ENCODE assay signal across 8 cellular contexts in the genomic region with DNA sequence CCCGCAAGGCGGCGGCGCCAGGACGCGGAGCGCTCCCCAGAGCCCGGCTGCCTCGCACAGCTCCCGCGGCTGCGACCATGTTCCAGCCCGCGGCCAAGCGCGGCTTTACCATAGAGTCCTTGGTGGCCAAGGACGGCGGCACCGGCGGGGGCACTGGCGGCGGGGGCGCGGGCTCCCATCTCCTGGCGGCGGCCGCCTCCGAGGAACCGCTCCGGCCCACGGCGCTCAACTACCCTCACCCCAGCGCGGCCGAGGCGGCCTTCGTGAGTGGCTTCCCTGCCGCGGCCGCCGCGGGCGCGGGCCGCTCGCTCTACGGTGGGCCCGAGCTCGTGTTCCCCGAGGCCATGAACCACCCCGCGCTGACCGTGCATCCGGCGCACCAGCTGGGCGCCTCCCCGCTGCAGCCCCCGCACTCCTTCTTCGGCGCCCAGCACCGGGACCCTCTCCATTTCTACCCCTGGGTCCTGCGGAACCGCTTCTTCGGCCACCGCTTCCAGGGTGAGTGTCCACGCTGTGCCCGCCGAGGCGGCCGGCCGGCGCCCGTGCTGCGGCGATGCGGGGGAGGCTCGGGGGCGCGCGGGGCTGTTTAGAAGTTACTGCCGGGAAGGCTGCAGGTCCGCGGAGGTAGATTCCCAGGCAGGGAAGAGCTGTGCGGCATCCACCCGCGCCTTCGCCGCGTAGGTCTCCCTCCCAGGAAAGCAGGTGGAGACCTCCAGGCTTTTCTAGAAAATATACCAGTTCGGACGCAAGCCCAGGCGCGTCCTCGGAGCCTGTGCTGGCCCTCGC. TPM values are rescaled to one million over a fixed set of nuclear protein-coding genes. Genes with fewer than 3 reads are reported as not detected.
A peak's percentile ranks its signal among the peaks of the same experiment; 100 is the strongest.
DNase-seq lines count a peak whose midpoint lies in the region; ATAC-seq and TF ChIP-seq lines count a peak whose summit lies in the region.

No MANE protein-coding gene starts in this region.

- H3K27ac ChIP-seq in PC-3 (ENCODE audit: low read length) (no peak overlapping the region), stomach (no peak overlapping the region), substantia nigra (ENCODE audit: low read depth, low read length, poor library complexity, severe bottlenecking) (no peak overlapping the region)

- no peaks in the 10 kb centered on the region for H3K9me3 ChIP-seq in PC-3 (ENCODE audit: low read length)
- H3K9me3 ChIP-seq in stomach: peaks cover 0 to 12% (median 0%) of the 10 kb centered on the region in 4 donors

- WGBS in stomach, 5 donors: 1 to 4% (median 2%) methylated on average over 17 to 95 of the region's 95 CpGs

- H3K9me3 Mint-ChIP-seq in activated naive CD4-positive, alpha-beta T cell treated with anti-CD3 and anti-CD28 coated beads, Interleukin-2, amount 10 ng/mL, durations not matched to agents 7 days and 5 days: no peaks in the 10 kb centered on the region
- peaks cover 11% of the 10 kb centered on the region for H3K9me3 Mint-ChIP-seq in glutamatergic neuron (ENCODE audit: unreplicated experiment)

- H3K4me1 Mint-ChIP-seq in activated naive CD4-positive, alpha-beta T cell treated with anti-CD3 and anti-CD28 coated beads, Interleukin-2, amount 10 ng/mL, durations not matched to agents 7 days and 5 days: peaks cover 28% of the 10 kb centered on the region
- peaks cover 8% of the 10 kb centered on the region for H3K4me1 Mint-ChIP-seq in glutamatergic neuron (ENCODE audit: low read depth, unreplicated experiment)

- H3K4me2 ChIP-seq in PC-3 (ENCODE audit: low read length): peak overlapping the region; percentile 88

- no peaks in the 10 kb centered on the region for H3F3A ChIP-seq in PC-3 (ENCODE audit: low read length, unreplicated experiment)

- no peak for TF ChIP-seq POLR2A in stomach (IDR thresholded peaks at IDR 0.05)

- H3K36me3 ChIP-seq in PC-3 (ENCODE audit: low read depth, low read length): no peaks in the 10 kb centered on the region
- no peaks in the 10 kb centered on the region for H3K36me3 ChIP-seq in stomach

- H3K27ac Mint-ChIP-seq in activated naive CD4-positive, alpha-beta T cell treated with anti-CD3 and anti-CD28 coated beads, Interleukin-2, amount 10 ng/mL, durations not matched to agents 7 days and 5 days: no peak overlapping the region
- no peak overlapping the region for H3K27ac Mint-ChIP-seq in glutamatergic neuron (ENCODE audit: unreplicated experiment)

- H3K4me3 Mint-ChIP-seq in activated naive CD4-positive, alpha-beta T cell treated with anti-CD3 and anti-CD28 coated beads, Interleukin-2, amount 10 ng/mL, durations not matched to agents 7 days and 5 days: peak overlapping the region; percentile 36
- H3K4me3 Mint-ChIP-seq in glutamatergic neuron (ENCODE audit: unreplicated experiment): peak overlapping the region; percentile 77

- H3K79me2 ChIP-seq in PC-3 (ENCODE audit: low read length): no peaks in the 10 kb centered on the region

- no peaks in the 10 kb centered on the region for H3K36me3 Mint-ChIP-seq in activated naive CD4-positive, alpha-beta T cell treated with anti-CD3 and anti-CD28 coated beads, Interleukin-2, amount 10 ng/mL, durations not matched to agents 7 days and 5 days
- H3K36me3 Mint-ChIP-seq in glutamatergic neuron (ENCODE audit: unreplicated experiment): no peaks in the 10 kb centered on the region

- CTCF ChIA-PET in activated naive CD4-positive, alpha-beta T cell treated with anti-CD3 and anti-CD28 coated beads, Interleukin-2, amount 10 ng/mL, durations not matched to agents 7 days and 5 days (lab: Charles Lee): no interaction called here
- CTCF ChIA-PET in PC-3 (lab: Charles Lee): interaction anchor here (0.6 to 1.4 kb wide), 2 partner anchors 30 to 1140 kb away, joined by 3 to 4 read pairs; partner anchors contain the start of gene SPR

- no peak overlapping the region for H3K9ac ChIP-seq in PC-3 (ENCODE audit: low read length)

- ATAC-seq in PC-3: peak; percentile 25

- intact Hi-C loops in PC-3 (cut with micrococcal nuclease) (loop anchor here (2.0 kb wide), 1 partner anchor 31 kb away; the partner anchor contains the start of gene SPR), stomach (cut with DNase I; ENCODE audit: low total_unique reads) (no loop called here)

- H3K9me2 ChIP-seq in PC-3 (replicated peaks; ENCODE audit: low read length): no peaks in the 10 kb centered on the region

- H3K27me3 ChIP-seq in PC-3 (ENCODE audit: low read length) (peaks cover 95% of the 10 kb centered on the region), stomach (peaks cover 67 to 100% (median 100%) of the 10 kb centered on the region in 3 donors)

- H2AFZ ChIP-seq in PC-3 (ENCODE audit: low read length): 0 out of 2 replicates have a peak overlapping the region, but pooled peaks have one; percentile 48

- TF ChIP-seq CTCF in PC-3 (conservative IDR thresholded peaks at IDR 0.05; ENCODE audit: low read depth, low read length) (no peak), glutamatergic neuron (IDR thresholded peaks at IDR 0.05; ENCODE audit: partially characterized antibody, unreplicated experiment) (no peak), stomach (IDR thresholded peaks at IDR 0.05) (no peak)

- no peaks in the 10 kb centered on the region for H4K20me1 ChIP-seq in PC-3 (ENCODE audit: low read length)

- peak; percentile 23 for DNase-seq in activated naive CD4-positive, alpha-beta T cell treated with anti-CD3 and anti-CD28 coated beads, Interleukin-2, amount 10 ng/mL, durations not matched to agents 7 days and 5 days
- DNase-seq in activated naive CD4-positive, alpha-beta T cell treated with Interleukin-2 at 50 U/mL for 16 hours: no peak
- no peak for DNase-seq in PC-3
- DNase-seq in glutamatergic neuron: peak; percentile 53
- DNase-seq in stomach: peak; percentile 24
- no peak for DNase-seq in substantia nigra (lab: John Stamatoyannopoulos, UW)
- DNase-seq in NOMO-1 (lab: John Stamatoyannopoulos, UW; ENCODE audit: unreplicated experiment in 2 of 2): no peak
- DNase-seq in AML-193 (lab: John Stamatoyannopoulos, UW): no peak

- H3K27me3 Mint-ChIP-seq in activated naive CD4-positive, alpha-beta T cell treated with anti-CD3 and anti-CD28 coated beads, Interleukin-2, amount 10 ng/mL, durations not matched to agents 7 days and 5 days: peaks cover 97% of the 10 kb centered on the region
- peaks cover 45% of the 10 kb centered on the region for H3K27me3 Mint-ChIP-seq in glutamatergic neuron (ENCODE audit: unreplicated experiment)

- peak overlapping the region; percentile 42 for H3K4me3 ChIP-seq in PC-3 (ENCODE audit: low read length)
- H3K4me3 ChIP-seq in stomach: peak overlapping the region; percentile 42 to 63 (median 48)

- no TSS peak for BruUV-seq in PC-3 (replicated peaks; lab: Mats Ljungman, UMichigan)

- POLR2A ChIA-PET in PC-3 (lab: Charles Lee; ENCODE audit: unreplicated experiment): no interaction called here

- H3K4me1 ChIP-seq in PC-3 (ENCODE audit: insufficient read depth, low read length): peaks cover 20% of the 10 kb centered on the region; the same call in 1 of the 2 replicates
- peaks cover 47 to 65% (median 55%) of the 10 kb centered on the region in 4 donors for H3K4me1 ChIP-seq in stomach

- TF ChIP-seq EP300 in stomach (IDR thresholded peaks at IDR 0.05): no peak

RNA-seq across cellular contexts. Expression of gene EMX1, which starts 0.7 kb away (rescaled TPM):
- not detected in 2 replicates for total RNA-seq in PC-3 (2014; rRNA removed)
- 0.54 TPM for total RNA-seq in glutamatergic neuron (ENCODE audit: unreplicated experiment)
- 10 to 100 TPM in 1 of 5 donors, not detected in 4; 32.1 TPM for total RNA-seq in stomach
- under 1 TPM in 2 of 3 donors, not detected in 1; 0.18 to 0.62 TPM for polyA plus RNA-seq in stomach

RNA-seq across cellular contexts. Expression of gene SPR, which starts 30.9 kb away (rescaled TPM):
- 69.4 and 88.6 TPM in 2 replicates for total RNA-seq in PC-3 (2014; rRNA removed)
- total RNA-seq in glutamatergic neuron (ENCODE audit: unreplicated experiment): 1.7 TPM
- total RNA-seq in stomach: 100 to 1,000 TPM in 1 of 5 donors, 10 to 100 TPM in 4; 11.7 to 133 (median 63.8) TPM
- 10 to 100 TPM; 42.2 to 49.2 (median 48.9) TPM for polyA plus RNA-seq in stomach

Comparison
In these comparisons a context has a peak if more than half of its experiments do, and no peak if none do; other contexts are left out.
1. DNase-seq: peak in activated naive CD4-positive, alpha-beta T cell treated with anti-CD3 and anti-CD28 coated beads, Interleukin-2, amount 10 ng/mL, durations not matched to agents 7 days and 5 days (single experiment), glutamatergic neuron (single experiment) and stomach (single experiment); none in activated naive CD4-positive, alpha-beta T cell treated with Interleukin-2 at 50 U/mL for 16 hours (single experiment), PC-3 (single experiment), substantia nigra (0 of 49), NOMO-1 (0 of 2) and AML-193 (0 of 2).